In the genomic region with DNA sequence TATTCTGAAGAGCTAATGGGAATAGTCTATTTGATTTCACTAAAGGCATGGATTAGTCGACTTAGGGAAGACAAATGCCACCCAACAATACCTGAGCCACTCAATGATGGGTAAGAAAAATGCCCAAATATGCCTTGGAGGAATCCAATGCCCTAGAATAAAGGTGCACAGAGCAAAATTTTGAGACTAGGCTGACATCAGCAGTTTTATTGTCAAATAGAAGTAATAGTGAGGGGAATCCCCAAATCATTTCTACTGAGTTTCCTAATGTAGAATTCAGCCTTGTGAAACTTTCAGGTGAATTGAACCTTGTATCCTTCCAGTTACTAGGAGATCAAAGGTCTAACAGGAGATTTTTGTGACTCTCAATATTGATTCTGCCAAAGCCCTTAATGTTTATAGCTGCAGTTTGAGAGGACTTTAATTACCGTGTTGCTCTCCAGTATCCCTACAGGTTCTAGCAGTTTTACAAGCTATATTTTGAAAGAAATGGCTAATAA, we compare ENCODE assay signal across 35 cellular contexts. TPM values are rescaled to one million over a fixed set of nuclear protein-coding genes. Genes with fewer than 3 reads are reported as not detected.
"Had no signal": no experiment of that assay in that cellular context is flagged by ENCODE, and none has a peak within 500 bp of the region (broad histone marks: within the 10 kb centered on the region; RNA-seq: fewer than 3 reads in every experiment).

No MANE protein-coding gene starts in this region.

- FAIRE-seq: astrocyte, TTC549 had no signal

- H3K4me1 ChIP-seq: adrenal gland, body of pancreas, breast epithelium had no signal

- H3K27me3 ChIP-seq: adrenal gland, body of pancreas, brain microvascular endothelial cell, breast epithelium had no signal

- H3K27ac ChIP-seq: adrenal gland, body of pancreas, brain microvascular endothelial cell, breast epithelium, VCaP had no signal

- H3K36me3 ChIP-seq: adrenal gland, brain microvascular endothelial cell, breast epithelium had no signal

- ATAC-seq: activated CD8-positive, alpha-beta T cell treated with anti-CD3 and anti-CD28 coated beads for 36 hours; activated naive CD4-positive, alpha-beta T cell treated with anti-CD3 and anti-CD28 coated beads, Interleukin-2, amount 50 U/mL, for 72 hours; activated T-cell treated with anti-CD3 and anti-CD28 coated beads, Interleukin-2, amount 50 U/mL, for 4 hours; activated T-cell treated with anti-CD3 and anti-CD28 coated beads, Interleukin-2, amount 50 U/mL, for 72 hours; activated T-helper 17 cell treated with anti-CD3 and anti-CD28 coated beads, Interleukin-2, amount 50 U/mL, for 72 hours; body of pancreas had no signal

- DNase-seq: activated B cell treated with CpG ODN at 0.5 μM for 24 hours; activated CD4-positive, alpha-beta memory T cell treated with anti-CD3 and anti-CD28 coated beads for 36 hours; activated CD4-positive, alpha-beta T cell treated with anti-CD3 and anti-CD28 coated beads for 4 hours; activated CD4-positive, alpha-beta T cell treated with anti-CD3 and anti-CD28 coated beads, Interleukin-2, amount 10 ng/mL, durations not matched to agents 24 days and 14 days; activated CD4-positive, alpha-beta T cell treated with anti-CD3 and anti-CD28 coated beads, Interleukin-2, amount 50 U/mL, for 1 hour; activated CD4-positive, alpha-beta T cell treated with anti-CD3 and anti-CD28 coated beads, Interleukin-2, amount 50 U/mL, for 4 hours; activated CD4-positive, CD25-positive, alpha-beta regulatory T cell treated with anti-CD3 and anti-CD28 coated beads, Interleukin-2, amount 50 U/mL, for 72 hours; activated CD8-positive, alpha-beta memory T cell treated with anti-CD3 and anti-CD28 coated beads, Interleukin-2, amount 50 U/mL, for 4 hours; activated CD8-positive, alpha-beta T cell treated with anti-CD3 and anti-CD28 coated beads for 36 hours; activated effector memory CD4-positive, alpha-beta T cell treated with anti-CD3 and anti-CD28 coated beads, Interleukin-2, amount 50 U/mL, for 16 hours; activated gamma-delta T cell treated with Interleukin-2 at 50 U/mL for 16 hours; activated naive CD4-positive, alpha-beta T cell; activated naive CD4-positive, alpha-beta T cell treated with anti-CD3 and anti-CD28 coated beads for 36 hours; activated naive CD4-positive, alpha-beta T cell treated with anti-CD3 and anti-CD28 coated beads, Interleukin-2, amount 50 U/mL, for 16 hours; activated naive CD8-positive, alpha-beta T cell treated with anti-CD3 and anti-CD28 coated beads for 36 hours; activated T-cell treated with anti-CD3 and anti-CD28 coated beads for 4 hours; activated T-cell treated with anti-CD3 and anti-CD28 coated beads, Interleukin-2, amount 50 U/mL, for 1 hour; activated T-cell treated with anti-CD3 and anti-CD28 coated beads, Interleukin-2, amount 50 U/mL, for 4 hours; activated T-cell treated with anti-CD3 and anti-CD28 coated beads, Interleukin-2, amount 50 U/mL, for 72 hours; adrenal gland; amniotic stem cell; aorta; body of pancreas; brain microvascular endothelial cell; central memory CD4-positive, alpha-beta T cell; T-helper 2 cell; T-helper 9 cell had no signal

- H3K4me3 ChIP-seq: adrenal gland, body of pancreas, breast epithelium had no signal

- H3K9me3 ChIP-seq: adrenal gland, body of pancreas, breast epithelium had no signal

RNA-seq across cellular contexts. Expression of a gene that starts 50.8 kb away (rescaled TPM):
- total RNA-seq: activated B cell treated with CpG ODN at 0.5 μM for 24 hours; activated CD4-positive, alpha-beta memory T cell treated with anti-CD3 and anti-CD28 coated beads for 36 hours; activated CD4-positive, alpha-beta T cell treated with anti-CD3 and anti-CD28 coated beads, Interleukin-2, amount 10 ng/mL, durations not matched to agents 24 days and 14 days; activated CD8-positive, alpha-beta memory T cell treated with anti-CD3 and anti-CD28 coated beads for 36 hours; activated CD8-positive, alpha-beta T cell treated with anti-CD3 and anti-CD28 coated beads for 36 hours; activated naive CD4-positive, alpha-beta T cell treated with anti-CD3 and anti-CD28 coated beads for 36 hours; activated naive CD4-positive, alpha-beta T cell treated with anti-CD3 and anti-CD28 coated beads, Interleukin-2, amount 50 U/mL, for 72 hours; activated naive CD8-positive, alpha-beta T cell treated with anti-CD3 and anti-CD28 coated beads for 36 hours; activated T-cell treated with anti-CD3 and anti-CD28 coated beads, Interleukin-2, amount 50 U/mL, for 4 hours; activated T-helper 1 cell treated with anti-CD3 and anti-CD28 coated beads, Interleukin-12 subunit alpha, Interleukin-12 subunit beta, Interleukin-2, Interleukin-4 antibody, amounts not matched to agents 30 ng/mL and 10 ng/mL and 1 ng/mL, durations not matched to agents 14 hours and 24 hours and 36 hours had no signal
